Comparison of ENCODE assay signal across 9 cellular contexts in the genomic region with DNA sequence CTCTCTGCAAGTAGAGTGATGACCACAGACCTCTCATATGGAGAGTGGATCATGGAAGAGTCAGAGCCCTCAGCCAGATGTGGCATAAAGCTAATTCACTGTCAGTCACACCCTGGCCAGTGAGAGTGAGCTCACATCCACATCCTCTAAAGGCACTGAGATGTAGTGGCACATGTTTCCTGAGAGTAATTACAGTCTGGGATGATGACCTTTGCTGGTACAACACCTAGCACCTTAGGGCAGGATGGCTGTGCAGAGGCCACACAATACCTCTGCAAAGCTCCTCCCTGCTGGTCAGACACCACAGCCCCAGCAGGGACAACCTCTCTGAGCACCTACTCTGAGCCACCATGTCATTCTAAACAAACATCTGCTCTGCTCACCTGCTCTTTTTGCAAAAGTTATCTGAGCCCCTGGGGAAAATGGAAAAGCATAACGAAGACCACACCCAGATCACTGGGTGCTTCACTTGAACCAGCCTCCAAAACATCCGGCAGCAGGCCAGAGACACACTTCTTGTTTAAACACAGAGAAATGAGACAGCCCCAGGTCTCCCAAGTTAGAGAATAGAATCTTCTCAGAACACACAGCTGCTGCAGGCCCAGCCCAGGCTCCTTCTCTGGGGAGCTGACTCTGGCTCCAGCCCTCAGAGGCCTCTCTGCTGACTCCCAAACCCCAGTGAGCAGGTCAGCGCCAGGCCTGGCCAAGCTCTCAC. TPM values are rescaled to one million over a fixed set of nuclear protein-coding genes. Genes with fewer than 3 reads are reported as not detected.
A peak's percentile ranks its signal among the peaks of the same experiment; 100 is the strongest.
DNase-seq lines count a peak whose midpoint lies in the region; ATAC-seq, FAIRE-seq and TF ChIP-seq lines count a peak whose summit lies in the region.
"Had no signal": no experiment of that assay in that cellular context is flagged by ENCODE, and none has a peak within 500 bp of the region (broad histone marks: within the 10 kb centered on the region; RNA-seq: fewer than 3 reads in every experiment).

No MANE protein-coding gene starts in this region.

- ATAC-seq in Right ventricle myocardium inferior (peak; percentile 68), GM12878 (peak; percentile 58), upper lobe of left lung (ENCODE audit: low FRiP score in 2 of 2) (no peak)

- H3K27ac ChIP-seq in GM12878 (ENCODE audit: control insufficient read depth, insufficient read depth) (no peak overlapping the region), upper lobe of left lung (peak overlapping the region in 3 of 4 donors; percentile 20 to 61 (median 24)), mammary epithelial cell (ENCODE audit: insufficient read depth, low read depth, low read length) (no peak overlapping the region)

- 73% methylated on average over 3 of the region's 3 CpGs for WGBS in GM12878 (ENCODE audit: insufficient coverage, insufficient replicate concordance, low lambda C conversion rate, missing lambda C conversion rate)
- 58 to 60% methylated on average over 1 to 3 of the region's 3 CpGs for WGBS in upper lobe of left lung, 2 donors
- 100% methylated on average over 3 of the region's 3 CpGs for WGBS in mammary epithelial cell (ENCODE audit: low coverage, missing lambda C conversion rate)

- TF ChIP-seq POLR2A in GM12878 (IDR thresholded peaks at IDR 0.05; ENCODE audit: low read depth, low read length), result no peak
- no peak for TF ChIP-seq POLR2A in upper lobe of left lung (IDR thresholded peaks at IDR 0.05)

- H3K79me2 ChIP-seq in GM12878 (ENCODE audit: control insufficient read depth, insufficient read depth, low read length), result no peaks in the 10 kb centered on the region
- H3K79me2 ChIP-seq in mammary epithelial cell (ENCODE audit: insufficient read depth, low read length), result peaks cover 66% of the 10 kb centered on the region

- dilution Hi-C loops in mammary epithelial cell (cut with HindIII; ENCODE audit: low sequenced_read_pairs), result no loop called here

- H3K9me3 ChIP-seq in GM12878 (replicated peaks; ENCODE audit: control insufficient read depth, insufficient read depth, low read length) (no peaks in the 10 kb centered on the region), upper lobe of left lung (no peaks in the 10 kb centered on the region), mammary epithelial cell (replicated peaks; ENCODE audit: insufficient read depth, low read length) (no peaks in the 10 kb centered on the region)

- no peak for FAIRE-seq in GM12878 (lab: Jason Lieb, UNC)

- no peak overlapping the region for H3K4me3 ChIP-seq in GM12878
- H3K4me3 ChIP-seq in upper lobe of left lung, result no peak overlapping the region
- no peak overlapping the region for H3K4me3 ChIP-seq in mammary epithelial cell (replicated peaks in 1 of 3; ENCODE audit: insufficient read depth in 1 of 3, low read depth in 2 of 3, low read length in 3 of 3)

- H3K9ac ChIP-seq in GM12878 (ENCODE audit: control insufficient read depth, insufficient read depth, low read length) (no peak overlapping the region), mammary epithelial cell (ENCODE audit: insufficient read depth, low read length) (no peak overlapping the region)

- in situ Hi-C loops in GM12878 (cut with MboI), result no loop called here
- in situ Hi-C loops in mammary epithelial cell (cut with MboI; ENCODE audit: low sequenced_read_pairs in 2 of 2), result no loop called here

- H2AFZ ChIP-seq in GM12878 (ENCODE audit: control insufficient read depth, low read depth, low read length) (no peak overlapping the region), mammary epithelial cell (ENCODE audit: low read depth, low read length) (no peak overlapping the region)

- TF ChIP-seq EP300 in GM12878 (IDR thresholded peaks at IDR 0.05; ENCODE audit: borderline replicate concordance in 1 of 2, control insufficient read depth in 1 of 2, low read depth in 2 of 2, low read length in 2 of 2), result no peak
- no peak for TF ChIP-seq EP300 in upper lobe of left lung (IDR thresholded peaks at IDR 0.05)

- SMC1A ChIA-PET in GM12878 (lab: Charles Lee; ENCODE audit: uncharacterized antibody, unreplicated experiment), result interaction anchor here (1.0 to 1.2 kb wide), 2 partner anchors 47 to 118 kb away, joined by 3 read pairs; no protein-coding TSS in a partner anchor

- POLR2A ChIA-PET in GM12878 (lab: Charles Lee), result interaction anchor here (0.5 kb wide), 1 partner anchor 117 kb away, joined by 4 read pairs; no protein-coding TSS in a partner anchor

- TF ChIP-seq CTCF in GM12878 (IDR thresholded peaks at IDR 0.05 in 2 of 3, conservative IDR thresholded peaks at IDR 0.05 in 1 of 3; ENCODE audit: control insufficient read depth in 2 of 3, extremely low read depth in 1 of 3, insufficient read depth in 1 of 3, low read depth in 3 of 3, low read length in 3 of 3), result no peak
- no peak for TF ChIP-seq CTCF in upper lobe of left lung (IDR thresholded peaks at IDR 0.05)
- TF ChIP-seq CTCF in mammary epithelial cell (conservative IDR thresholded peaks at IDR 0.05 in 1 of 2, IDR thresholded peaks at IDR 0.05 in 1 of 2; ENCODE audit: extremely low read depth in 1 of 2, insufficient read depth in 1 of 2, low read depth in 1 of 2, low read length in 2 of 2), result no peak

- RAD21 ChIA-PET in GM12878 (lab: Charles Lee; ENCODE audit: unreplicated experiment), result no interaction called here

- H3K4me2 ChIP-seq in GM12878 (ENCODE audit: control insufficient read depth, insufficient read depth), result peak overlapping the region; percentile 7
- no peak overlapping the region for H3K4me2 ChIP-seq in mammary epithelial cell (ENCODE audit: insufficient read depth, low read depth, low read length)

- DNase-seq in Right ventricle myocardium inferior (ENCODE audit: missing footprints) (no peak), cardiac septum (ENCODE audit: low spot score) (no peak), NCI-H2029 treated with DMSO at 0.1 percent for 48 hours (lab: John Stamatoyannopoulos, UW) (peak; percentile 48), GM12878 (ENCODE audit: low read depth, low spot score) (no peak), upper lobe of left lung (no peak), SKM-1 treated with dmso at 0.1 percent for 144 hours (lab: John Stamatoyannopoulos, UW; ENCODE audit: unreplicated experiment) (no peak), mammary epithelial cell (no peak), cerebellum (ENCODE audit: low spot score) (no peak)
- DNase-seq: DND-41 had no signal

- no peak for TF ChIP-seq RAD21 in GM12878 (IDR thresholded peaks at IDR 0.05; ENCODE audit: insufficient read depth, low read depth, low read length)

- BruUV-seq in GM12878 (replicated peaks; lab: Mats Ljungman, UMichigan), result no TSS peak
- BruUV-seq in mammary epithelial cell (replicated peaks; lab: Mats Ljungman, UMichigan), result no TSS peak

- H4K20me1 ChIP-seq in GM12878 (ENCODE audit: control insufficient read depth, insufficient read depth), result no peaks in the 10 kb centered on the region
- H4K20me1 ChIP-seq in mammary epithelial cell (ENCODE audit: insufficient read depth, low read length), result no peaks in the 10 kb centered on the region

- H3K36me3 ChIP-seq in GM12878 (ENCODE audit: control insufficient read depth in 2 of 2, insufficient read depth in 2 of 2, low read length in 1 of 2) (no peaks in the 10 kb centered on the region), upper lobe of left lung (no peaks in the 10 kb centered on the region), mammary epithelial cell (ENCODE audit: insufficient read depth, low read length) (no peaks in the 10 kb centered on the region)

- intact Hi-C loops in Right ventricle myocardium inferior (cut with DNase I), result no loop called here
- intact Hi-C loops in cardiac septum (cut with DNase I), result no loop called here
- intact Hi-C loops in GM12878 (cut with micrococcal nuclease; ENCODE audit: unreplicated experiment), result no loop called here
- intact Hi-C loops in mammary epithelial cell (cut with micrococcal nuclease), result no loop called here

- H3K4me1 ChIP-seq in GM12878 (ENCODE audit: control insufficient read depth, insufficient read depth, low read length) (peaks cover 18% of the 10 kb centered on the region), upper lobe of left lung (peaks cover 11 to 29% (median 19%) of the 10 kb centered on the region in 4 donors), mammary epithelial cell (ENCODE audit: insufficient read depth, low read length) (peaks cover 7% of the 10 kb centered on the region)

- CTCF ChIA-PET in GM12878 (lab: Yijun Ruan, JAX) (interaction anchor here (1.1 kb wide), 1 partner anchor 13 kb away, joined by 4 read pairs; no protein-coding TSS in a partner anchor), mammary epithelial cell (lab: Charles Lee; ENCODE audit: low non-redundant PET) (no interaction called here)

- H3K27me3 ChIP-seq in GM12878 (replicated peaks in 1 of 2; ENCODE audit: control insufficient read depth in 2 of 2, insufficient read depth in 2 of 2, low read length in 1 of 2) (no peaks in the 10 kb centered on the region), upper lobe of left lung (no peaks in the 10 kb centered on the region), mammary epithelial cell (ENCODE audit: insufficient read depth, low read length) (no peaks in the 10 kb centered on the region)

TF ChIP-seq in GM12878, 131 proteins besides CTCF, POLR2A, EP300 and RAD21 (continues in another document):
- no peak for TF ChIP-seq POLR2AphosphoS5 (IDR thresholded peaks at IDR 0.05; ENCODE audit: low read length)

RNA-seq across cellular contexts. Expression of a gene that starts 30.3 kb away (rescaled TPM):
- 19.6 TPM for total RNA-seq in Right ventricle myocardium inferior
- 22.2 TPM for total RNA-seq in cardiac septum
- total RNA-seq in GM12878 (2013; cell fraction: nucleolus; rRNA removed), result 1.9 and 3.8 TPM in 2 replicates
- 0.11 and 0.17 TPM in 2 replicates for total RNA-seq in GM12878 (2014; rRNA removed)
- total RNA-seq in GM12878 (2014; rRNA removed; fragmentation: Illumina TruSeq; extraction: Trizol), result 0.09 and 0.27 TPM in 2 replicates
- 0.95 and 0.98 TPM in 2 replicates for total RNA-seq in GM12878 (2021)
- polyA plus RNA-seq in GM12878 (2011; ENCODE audit: low read depth), result 0.13 TPM
- 0.56 and 1.0 TPM in 2 replicates for polyA plus RNA-seq in GM12878 (2011; rRNA removed)
- polyA plus RNA-seq in GM12878 (2011; cell fraction: cytosol; rRNA removed), result 0.67 and 0.80 TPM in 2 replicates
- 2.9 and 3.4 TPM in 2 replicates for polyA plus RNA-seq in GM12878 (2011; cell fraction: nucleus; rRNA removed)
- polyA plus RNA-seq in GM12878 (2012), result 0.26 and 0.34 TPM in 2 replicates
- 0.29 TPM in 2 replicates for polyA plus RNA-seq in GM12878 (2014; fragmentation: Illumina TruSeq; extraction: Trizol)
- under 1 TPM in 1 of 2 experiments, not detected in 1; 0.05 TPM for polyA plus RNA-seq in GM12878 (2014; fragmentation: Nextera tagmentation; extraction: Ambion mirVana)
- 0.24 and 0.25 TPM in 2 replicates for polyA plus RNA-seq in GM12878 (2014; rRNA removed)
- under 1 TPM; 0.03 to 0.08 TPM for polyA plus RNA-seq in GM12878 (2016; fragmentation: Nextera tagmentation; extraction: Ambion mirVana)
- polyA minus RNA-seq in GM12878 (2011; rRNA and poly(A)+ RNA removed), result 1.8 and 1.9 TPM in 2 replicates
- 0.27 and 0.73 TPM in 2 replicates for polyA minus RNA-seq in GM12878 (2011; cell fraction: cytosol; rRNA and poly(A)+ RNA removed)
- 3.3 and 4.5 TPM in 2 replicates for polyA minus RNA-seq in GM12878 (2011; cell fraction: nucleus; rRNA and poly(A)+ RNA removed)
- total RNA-seq in upper lobe of left lung, result 10 to 100 TPM; 17.5 to 56.6 (median 29.4) TPM
- total RNA-seq in mammary epithelial cell, result 10 to 100 TPM in 1 of 2 donors, 1 to 10 TPM in 1; 7.5 to 14.9 TPM
- polyA plus RNA-seq in mammary epithelial cell, result 4.4 TPM
- polyA minus RNA-seq in mammary epithelial cell, result 6.4 TPM
- total RNA-seq in cerebellum, result 5.5 TPM

Comparison
In these comparisons a context has a peak if more than half of its experiments do, and no peak if none do; other contexts are left out.
1. ATAC-seq: peak in Right ventricle myocardium inferior (single experiment) and GM12878 (single experiment); none in upper lobe of left lung (0 of 2).
2. H3K27ac ChIP-seq: peak in upper lobe of left lung (3 of 4); none in GM12878 (single experiment) and mammary epithelial cell (single experiment).